ENCODE assay signal across 8 cellular contexts in genomic region chr12:12716151-12716844, GRCh38. TPM values are rescaled to one million over a fixed set of nuclear protein-coding genes. Genes with fewer than 3 reads are reported as not detected.
DNase-seq lines count a peak whose midpoint lies in the region; ATAC-seq lines count a peak whose summit lies in the region.

No MANE protein-coding gene starts in this region.

- intact Hi-C loops in activated T-helper 1 cell treated with anti-CD3 and anti-CD28 coated beads, Interleukin-12 subunit alpha, Interleukin-12 subunit beta, Interleukin-2, Interleukin-4 antibody, amounts not matched to agents 30 ng/mL and 10 ng/mL and 1 ng/mL, durations not matched to agents 14 hours and 24 hours and 36 hours (cut with micrococcal nuclease) = loop anchor here (2.0 to 10.0 kb wide), 7 partner anchors 69 to 1991 kb away; partner anchors contain the start of genes DDX47, DUSP16 and YBX3
- intact Hi-C loops in left cardiac atrium (cut with DNase I) = loop anchor here in 1 of 2 donors (5.0 kb wide), 1 partner anchor 71 kb away; the partner anchor contains the start of gene APOLD1

- H3K27ac ChIP-seq in rectal smooth muscle tissue (ENCODE audit: low read depth, low read length) = peak overlapping the region; percentile 98

- peaks cover 29% of the 10 kb centered on the region for H3K4me1 ChIP-seq in rectal smooth muscle tissue (ENCODE audit: control insufficient read depth, insufficient read depth, low read length)

- ATAC-seq in left cardiac atrium (peak; percentile 5 to 28), HG02884 (IDR thresholded peaks at IDR 0.05; ENCODE audit: unreplicated experiment) (no peak)

- no peaks in the 10 kb centered on the region for H3K9me3 Mint-ChIP-seq in activated T-helper 1 cell treated with anti-CD3 and anti-CD28 coated beads, Interleukin-12 subunit alpha, Interleukin-12 subunit beta, Interleukin-2, Interleukin-4 antibody, amounts not matched to agents 30 ng/mL and 10 ng/mL and 1 ng/mL, durations not matched to agents 14 hours and 24 hours and 36 hours

- H3K36me3 Mint-ChIP-seq in activated T-helper 1 cell treated with anti-CD3 and anti-CD28 coated beads, Interleukin-12 subunit alpha, Interleukin-12 subunit beta, Interleukin-2, Interleukin-4 antibody, amounts not matched to agents 30 ng/mL and 10 ng/mL and 1 ng/mL, durations not matched to agents 14 hours and 24 hours and 36 hours (ENCODE audit: low read depth) = peaks cover 42% of the 10 kb centered on the region

- H3K27me3 Mint-ChIP-seq in activated T-helper 1 cell treated with anti-CD3 and anti-CD28 coated beads, Interleukin-12 subunit alpha, Interleukin-12 subunit beta, Interleukin-2, Interleukin-4 antibody, amounts not matched to agents 30 ng/mL and 10 ng/mL and 1 ng/mL, durations not matched to agents 14 hours and 24 hours and 36 hours (ENCODE audit: insufficient read depth) = no peaks in the 10 kb centered on the region

- H3K9ac ChIP-seq in rectal smooth muscle tissue (ENCODE audit: low read length) = peak overlapping the region; percentile 74

- in situ Hi-C loops in Caki2 (cut with HindIII; ENCODE audit: low pct_unique_long_range_greater_than_20kb, low sequenced_read_pairs) = no loop called here

- H3K4me3 ChIP-seq in rectal smooth muscle tissue (ENCODE audit: low read length) = peak overlapping the region; percentile 65

- H3K4me1 Mint-ChIP-seq in activated T-helper 1 cell treated with anti-CD3 and anti-CD28 coated beads, Interleukin-12 subunit alpha, Interleukin-12 subunit beta, Interleukin-2, Interleukin-4 antibody, amounts not matched to agents 30 ng/mL and 10 ng/mL and 1 ng/mL, durations not matched to agents 14 hours and 24 hours and 36 hours (ENCODE audit: low read depth) = peaks cover 74% of the 10 kb centered on the region

- DNase-seq in Caki2 (ENCODE audit: low read depth) = peak; percentile 71
- DNase-seq in HuH-7.5 (ENCODE audit: low spot score) = peak; percentile 58
- DNase-seq in activated T-helper 1 cell treated with anti-CD3 and anti-CD28 coated beads, Interleukin-12 subunit alpha, Interleukin-12 subunit beta, Interleukin-2, Interleukin-4 antibody, amounts not matched to agents 30 ng/mL and 10 ng/mL and 1 ng/mL, durations not matched to agents 14 hours and 24 hours and 36 hours (ENCODE audit: low spot score) = no peak
- no peak for DNase-seq in left cardiac atrium
- DNase-seq in glomerular visceral epithelial cell (ENCODE audit: extremely low spot score) = no peak
- DNase-seq in NCI-H2196 (lab: John Stamatoyannopoulos, UW; ENCODE audit: unreplicated experiment) = no peak

- H3K36me3 ChIP-seq in rectal smooth muscle tissue (ENCODE audit: control insufficient read depth, insufficient read depth, low read length) = peaks cover 12% of the 10 kb centered on the region

- peak overlapping the region; percentile 99 for H3K27ac Mint-ChIP-seq in activated T-helper 1 cell treated with anti-CD3 and anti-CD28 coated beads, Interleukin-12 subunit alpha, Interleukin-12 subunit beta, Interleukin-2, Interleukin-4 antibody, amounts not matched to agents 30 ng/mL and 10 ng/mL and 1 ng/mL, durations not matched to agents 14 hours and 24 hours and 36 hours

- peak overlapping the region; percentile 86 for H3K4me3 Mint-ChIP-seq in activated T-helper 1 cell treated with anti-CD3 and anti-CD28 coated beads, Interleukin-12 subunit alpha, Interleukin-12 subunit beta, Interleukin-2, Interleukin-4 antibody, amounts not matched to agents 30 ng/mL and 10 ng/mL and 1 ng/mL, durations not matched to agents 14 hours and 24 hours and 36 hours

- H3K27me3 ChIP-seq in rectal smooth muscle tissue (ENCODE audit: control insufficient read depth, insufficient read depth, low read length) = no peaks in the 10 kb centered on the region

RNA-seq across cellular contexts. Expression of gene CDKN1B, which starts 0.9 kb away (rescaled TPM):
- total RNA-seq in Caki2 (2014; rRNA removed; shearing (Covaris generic); ENCODE audit: low replicate concordance) = 43.9 and 45.0 TPM in 2 replicates
- total RNA-seq in activated T-helper 1 cell treated with anti-CD3 and anti-CD28 coated beads, Interleukin-12 subunit alpha, Interleukin-12 subunit beta, Interleukin-2, Interleukin-4 antibody, amounts not matched to agents 30 ng/mL and 10 ng/mL and 1 ng/mL, durations not matched to agents 14 hours and 24 hours and 36 hours = 54.8 and 61.9 TPM in 2 replicates
- 10 to 100 TPM; 23.7 to 42.4 TPM for total RNA-seq in left cardiac atrium

RNA-seq across cellular contexts. Expression of gene GPR19, which starts 20.3 kb away (rescaled TPM):
- total RNA-seq in Caki2 (2014; rRNA removed; shearing (Covaris generic); ENCODE audit: low replicate concordance) = 4.8 and 6.1 TPM in 2 replicates
- total RNA-seq in activated T-helper 1 cell treated with anti-CD3 and anti-CD28 coated beads, Interleukin-12 subunit alpha, Interleukin-12 subunit beta, Interleukin-2, Interleukin-4 antibody, amounts not matched to agents 30 ng/mL and 10 ng/mL and 1 ng/mL, durations not matched to agents 14 hours and 24 hours and 36 hours = 7.9 and 8.9 TPM in 2 replicates
- not detected for total RNA-seq in left cardiac atrium

Comparison
In these comparisons a context has a peak if more than half of its experiments do, and no peak if none do; other contexts are left out.
1. DNase-seq: peak in Caki2 (single experiment) and HuH-7.5 (single experiment); none in activated T-helper 1 cell treated with anti-CD3 and anti-CD28 coated beads, Interleukin-12 subunit alpha, Interleukin-12 subunit beta, Interleukin-2, Interleukin-4 antibody, amounts not matched to agents 30 ng/mL and 10 ng/mL and 1 ng/mL, durations not matched to agents 14 hours and 24 hours and 36 hours (single experiment), left cardiac atrium (single experiment), glomerular visceral epithelial cell (single experiment) and NCI-H2196 (single experiment).